8 cellular contexts compared by ENCODE assay signal in the genomic region with DNA sequence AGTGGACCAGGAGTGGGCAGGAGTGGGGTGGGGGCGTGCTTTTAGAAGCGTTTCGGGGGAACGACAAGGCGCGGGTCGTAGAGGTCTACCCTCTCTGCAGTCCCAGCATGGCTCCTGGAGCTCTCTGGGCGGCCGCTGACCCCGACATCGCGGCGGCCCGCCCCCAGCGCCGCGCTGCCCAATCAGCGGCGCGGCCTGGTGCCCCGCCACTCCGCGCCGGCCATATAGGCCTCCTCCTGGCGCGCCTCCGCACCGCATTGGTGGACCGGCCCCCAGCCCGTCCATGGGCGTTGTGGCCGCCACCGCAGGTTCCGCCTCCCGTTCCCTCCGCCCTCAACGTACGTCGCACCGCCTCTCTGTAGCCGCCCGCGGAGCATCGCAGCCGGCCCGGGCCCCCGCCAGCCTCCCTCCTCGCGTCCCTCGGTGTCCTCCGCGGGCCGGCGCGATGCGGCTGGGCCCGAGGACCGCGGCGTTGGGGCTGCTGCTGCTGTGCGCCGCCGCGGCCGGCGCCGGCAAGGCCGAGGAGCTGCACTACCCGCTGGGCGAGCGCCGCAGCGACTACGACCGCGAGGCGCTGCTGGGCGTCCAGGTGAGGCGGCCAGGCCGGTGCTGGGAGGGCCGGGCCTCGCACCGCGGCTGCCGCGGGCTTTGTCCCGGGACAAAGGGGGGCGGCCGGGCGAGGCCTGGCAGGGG. TPM values are rescaled to one million over a fixed set of nuclear protein-coding genes. Genes with fewer than 3 reads are reported as not detected.
DNase-seq lines count a peak whose midpoint lies in the region; ATAC-seq and TF ChIP-seq lines count a peak whose summit lies in the region.

A gene with protein sequence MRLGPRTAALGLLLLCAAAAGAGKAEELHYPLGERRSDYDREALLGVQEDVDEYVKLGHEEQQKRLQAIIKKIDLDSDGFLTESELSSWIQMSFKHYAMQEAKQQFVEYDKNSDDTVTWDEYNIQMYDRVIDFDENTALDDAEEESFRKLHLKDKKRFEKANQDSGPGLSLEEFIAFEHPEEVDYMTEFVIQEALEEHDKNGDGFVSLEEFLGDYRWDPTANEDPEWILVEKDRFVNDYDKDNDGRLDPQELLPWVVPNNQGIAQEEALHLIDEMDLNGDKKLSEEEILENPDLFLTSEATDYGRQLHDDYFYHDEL (plus strand): TSS at position 353 of the 693 bp plus-strand sequence. CDS start 93 bp downstream, at position 446.

- intact Hi-C loops in activated T-helper 2 cell treated with anti-CD3 and anti-CD28 coated beads, Interferon-gamma antibody, Interleukin-2, Interleukin-4, amounts not matched to agents 10 μg/mL and 5 μg/mL and 100 μg/mL, durations not matched to agents 14 hours and 24 hours and 36 hours (cut with micrococcal nuclease), result loop anchor here (1.0 to 10.0 kb wide), 3 partner anchors 26 to 563 kb away; a partner anchor contains a TSS

- peak within 1 kb of the TSS; percentile 94 for H2AFZ ChIP-seq in Loucy (ENCODE audit: low read length)

- H3K4me3 Mint-ChIP-seq in activated T-helper 2 cell treated with anti-CD3 and anti-CD28 coated beads, Interferon-gamma antibody, Interleukin-2, Interleukin-4, amounts not matched to agents 10 μg/mL and 5 μg/mL and 100 μg/mL, durations not matched to agents 14 hours and 24 hours and 36 hours (ENCODE audit: low read depth), result peak within 1 kb of the TSS; percentile 85
- peak within 1 kb of the TSS; percentile 81 to 96 (median 92) for H3K4me3 Mint-ChIP-seq in naive thymus-derived CD8-positive, alpha-beta T cell
- H3K4me3 Mint-ChIP-seq in stimulated activated naive B cell treated with anti-CD40 and anti-IgM and Interleukin-4, amounts not matched to agents 10 μg/mL and 1 μg/mL and 100 μg/mL, for 72 hours, result peak within 1 kb of the TSS; percentile 88 to 89

- H3K4me2 ChIP-seq in Loucy (ENCODE audit: low read depth, low read length, poor library complexity, severe bottlenecking), result peak within 1 kb of the TSS; percentile 78

- H3K4me1 ChIP-seq in Loucy (ENCODE audit: insufficient read depth, low read length, poor library complexity, severe bottlenecking), result peaks cover 43% of the 10 kb centered on the region
- H3K4me1 ChIP-seq in RWPE2 (ENCODE audit: insufficient read depth, poor library complexity, severe bottlenecking), result peaks cover 11% of the 10 kb centered on the region

- POLR2A ChIA-PET in naive thymus-derived CD8-positive, alpha-beta T cell (lab: Charles Lee), result interaction anchor here (0.5 to 3.9 kb wide), 9 partner anchors 16 to 506 kb away, joined by 3 to 49 read pairs (median 3); a partner anchor contains a TSS

- no peaks in the 10 kb centered on the region for H3K9me2 ChIP-seq in Loucy (replicated peaks; ENCODE audit: low read depth, low read length)

- H3K27ac Mint-ChIP-seq in activated T-helper 2 cell treated with anti-CD3 and anti-CD28 coated beads, Interferon-gamma antibody, Interleukin-2, Interleukin-4, amounts not matched to agents 10 μg/mL and 5 μg/mL and 100 μg/mL, durations not matched to agents 14 hours and 24 hours and 36 hours, result peak within 1 kb of the TSS; percentile 85
- peak within 1 kb of the TSS; percentile 74 to 97 (median 94) for H3K27ac Mint-ChIP-seq in naive thymus-derived CD8-positive, alpha-beta T cell
- H3K27ac Mint-ChIP-seq in stimulated activated naive B cell treated with anti-CD40 and anti-IgM and Interleukin-4, amounts not matched to agents 10 μg/mL and 1 μg/mL and 100 μg/mL, for 72 hours, result peak within 1 kb of the TSS; percentile 92

- H3K79me2 ChIP-seq in Loucy (ENCODE audit: insufficient read depth, low read length), result peaks cover 32% of the 10 kb centered on the region

- H3K36me3 Mint-ChIP-seq in activated T-helper 2 cell treated with anti-CD3 and anti-CD28 coated beads, Interferon-gamma antibody, Interleukin-2, Interleukin-4, amounts not matched to agents 10 μg/mL and 5 μg/mL and 100 μg/mL, durations not matched to agents 14 hours and 24 hours and 36 hours (ENCODE audit: low read depth), result peaks cover 27% of the 10 kb centered on the region
- H3K36me3 Mint-ChIP-seq in naive thymus-derived CD8-positive, alpha-beta T cell, result peaks cover 4 to 30% (median 8%) of the 10 kb centered on the region in 3 donors
- H3K36me3 Mint-ChIP-seq in stimulated activated naive B cell treated with anti-CD40 and anti-IgM and Interleukin-4, amounts not matched to agents 10 μg/mL and 1 μg/mL and 100 μg/mL, for 72 hours, result peaks cover 6 to 9% of the 10 kb centered on the region in 2 donors

- DNase-seq in ELR (ENCODE audit: low read depth), result peak; percentile 94
- DNase-seq in H7, result peak; percentile 96
- peak; percentile 98 for DNase-seq in RWPE2 (ENCODE audit: low spot score)
- DNase-seq in activated T-helper 2 cell treated with anti-CD3 and anti-CD28 coated beads, Interferon-gamma antibody, Interleukin-2, Interleukin-4, amounts not matched to agents 10 μg/mL and 5 μg/mL and 100 μg/mL, durations not matched to agents 14 hours and 24 hours and 36 hours (ENCODE audit: low spot score), result peak; percentile 93
- peak; percentile 87 for DNase-seq in fibroblast of mammary gland (ENCODE audit: low read depth)
- peak; percentile 85 to 93 (median 90) for DNase-seq in naive thymus-derived CD8-positive, alpha-beta T cell
- DNase-seq in stimulated activated naive B cell treated with anti-CD40 and anti-IgM and Interleukin-4, amounts not matched to agents 10 μg/mL and 1 μg/mL and 100 μg/mL, for 72 hours, result peak; percentile 92

- H3K4me3 ChIP-seq in H7 (ENCODE audit: insufficient read depth, low read depth, low read length) (peak within 1 kb of the TSS; percentile 82), Loucy (ENCODE audit: low read length, poor library complexity, severe bottlenecking) (peak within 1 kb of the TSS; percentile 80), RWPE2 (ENCODE audit: severe bottlenecking) (peak within 1 kb of the TSS; percentile 78), fibroblast of mammary gland (ENCODE audit: control insufficient read depth, low read depth, low read length) (peak within 1 kb of the TSS; percentile 80)

- H3K9me3 ChIP-seq in Loucy (ENCODE audit: insufficient read depth, low read depth, low read length) (no peaks in the 10 kb centered on the region), RWPE2 (ENCODE audit: severe bottlenecking) (no peaks in the 10 kb centered on the region)

- H3K9me3 Mint-ChIP-seq in activated T-helper 2 cell treated with anti-CD3 and anti-CD28 coated beads, Interferon-gamma antibody, Interleukin-2, Interleukin-4, amounts not matched to agents 10 μg/mL and 5 μg/mL and 100 μg/mL, durations not matched to agents 14 hours and 24 hours and 36 hours, result no peaks in the 10 kb centered on the region
- no peaks in the 10 kb centered on the region for H3K9me3 Mint-ChIP-seq in naive thymus-derived CD8-positive, alpha-beta T cell
- no peaks in the 10 kb centered on the region for H3K9me3 Mint-ChIP-seq in stimulated activated naive B cell treated with anti-CD40 and anti-IgM and Interleukin-4, amounts not matched to agents 10 μg/mL and 1 μg/mL and 100 μg/mL, for 72 hours

- peaks cover 26% of the 10 kb centered on the region for H3K4me1 Mint-ChIP-seq in activated T-helper 2 cell treated with anti-CD3 and anti-CD28 coated beads, Interferon-gamma antibody, Interleukin-2, Interleukin-4, amounts not matched to agents 10 μg/mL and 5 μg/mL and 100 μg/mL, durations not matched to agents 14 hours and 24 hours and 36 hours (ENCODE audit: low read depth)
- H3K4me1 Mint-ChIP-seq in naive thymus-derived CD8-positive, alpha-beta T cell, result peaks cover 15 to 41% (median 32%) of the 10 kb centered on the region in 4 donors
- H3K4me1 Mint-ChIP-seq in stimulated activated naive B cell treated with anti-CD40 and anti-IgM and Interleukin-4, amounts not matched to agents 10 μg/mL and 1 μg/mL and 100 μg/mL, for 72 hours, result peaks cover 19 to 31% of the 10 kb centered on the region in 2 donors

- peaks cover 24% of the 10 kb centered on the region for H4K20me1 ChIP-seq in Loucy (ENCODE audit: insufficient read depth, low read length, poor library complexity, severe bottlenecking)

- H3F3A ChIP-seq in Loucy (ENCODE audit: low read depth), result no peaks in the 10 kb centered on the region

- peaks cover 14% of the 10 kb centered on the region for H3K27me3 Mint-ChIP-seq in activated T-helper 2 cell treated with anti-CD3 and anti-CD28 coated beads, Interferon-gamma antibody, Interleukin-2, Interleukin-4, amounts not matched to agents 10 μg/mL and 5 μg/mL and 100 μg/mL, durations not matched to agents 14 hours and 24 hours and 36 hours (ENCODE audit: low read depth)
- H3K27me3 Mint-ChIP-seq in naive thymus-derived CD8-positive, alpha-beta T cell, result no peaks in the 10 kb centered on the region
- H3K27me3 Mint-ChIP-seq in stimulated activated naive B cell treated with anti-CD40 and anti-IgM and Interleukin-4, amounts not matched to agents 10 μg/mL and 1 μg/mL and 100 μg/mL, for 72 hours, result no peaks in the 10 kb centered on the region

- H3K27ac ChIP-seq in RWPE2 (ENCODE audit: poor library complexity, severe bottlenecking), result peak within 1 kb of the TSS; percentile 15

- TF ChIP-seq CTCF in Loucy (conservative IDR thresholded peaks at IDR 0.05; ENCODE audit: low read length) (no peak), RWPE2 (IDR thresholded peaks at IDR 0.05; ENCODE audit: poor library complexity, severe bottlenecking) (no peak), fibroblast of mammary gland (conservative IDR thresholded peaks at IDR 0.05; ENCODE audit: control insufficient read depth, insufficient read depth, low read depth, low read length) (no peak)

- ATAC-seq in RWPE2 (ENCODE audit: low read depth), result peak; percentile 100
- ATAC-seq in naive thymus-derived CD8-positive, alpha-beta T cell, result peak; percentile 98 to 99
- ATAC-seq in stimulated activated naive B cell treated with anti-CD40 and anti-IgM and Interleukin-4, amounts not matched to agents 10 μg/mL and 1 μg/mL and 100 μg/mL, for 72 hours (replicated peaks), result peak; percentile 96 to 97

- H3K27me3 ChIP-seq in H7 (ENCODE audit: control insufficient read depth, insufficient read depth, low read length) (no peaks in the 10 kb centered on the region; the same call in 1 of the 2 replicates), Loucy (ENCODE audit: insufficient read depth, low read length, poor library complexity, severe bottlenecking) (no peaks in the 10 kb centered on the region), RWPE2 (ENCODE audit: insufficient read depth, poor library complexity, severe bottlenecking) (no peaks in the 10 kb centered on the region)

- H3K36me3 ChIP-seq in H7 (replicated peaks; ENCODE audit: control insufficient read depth, insufficient read depth, low read length) (peaks cover 17% of the 10 kb centered on the region), Loucy (ENCODE audit: insufficient read depth, low read length) (no peaks in the 10 kb centered on the region), RWPE2 (ENCODE audit: low read depth) (peaks cover 42% of the 10 kb centered on the region)

- H3K9ac ChIP-seq in Loucy (ENCODE audit: low read depth, low read length, poor library complexity, severe bottlenecking), result peak within 1 kb of the TSS; percentile 93

RNA-seq across cellular contexts. Expression of the gene that starts here (rescaled TPM):
- total RNA-seq in H7 (2014; rRNA removed; shearing (Covaris generic)), result 130 and 158 TPM in 2 replicates
- total RNA-seq in activated T-helper 2 cell treated with anti-CD3 and anti-CD28 coated beads, Interferon-gamma antibody, Interleukin-2, Interleukin-4, amounts not matched to agents 10 μg/mL and 5 μg/mL and 100 μg/mL, durations not matched to agents 14 hours and 24 hours and 36 hours, result 35.7 and 36.1 TPM in 2 replicates
- total RNA-seq in naive thymus-derived CD8-positive, alpha-beta T cell, result 10 to 100 TPM; 30.7 to 31.1 TPM
- 10 to 100 TPM; 40.3 to 46.5 (median 43.6) TPM for polyA plus RNA-seq in naive thymus-derived CD8-positive, alpha-beta T cell

Comparison
In these comparisons a context has a peak if more than half of its experiments do, and no peak if none do; other contexts are left out.
1. Peak in every context shown above with its lines: DNase-seq, ATAC-seq, H3K4me3 ChIP-seq and H3K27ac ChIP-seq.